Comparison of ENCODE assay signal across 8 cellular contexts in genomic region chr1:1021010-1021845, GRCh38. TPM values are rescaled to one million over a fixed set of nuclear protein-coding genes. Genes with fewer than 3 reads are reported as not detected.
DNase-seq lines count a peak whose midpoint lies in the region; ATAC-seq and TF ChIP-seq lines count a peak whose summit lies in the region.

No MANE protein-coding gene starts in this region.

- H3K36me3 ChIP-seq in Peyer's patch, result no peaks in the 10 kb centered on the region

- H3K27me3 ChIP-seq in Peyer's patch, result no peaks in the 10 kb centered on the region

- peaks cover 14% of the 10 kb centered on the region for H3K27me3 Mint-ChIP-seq in activated CD4-positive, alpha-beta T cell treated with anti-CD3 and anti-CD28 coated beads, Interleukin-2, amount 10 ng/mL, durations not matched to agents 7 days and 5 days
- peaks cover 0 to 20% (median 10%) of the 10 kb centered on the region in 3 donors for H3K27me3 Mint-ChIP-seq in naive B cell

- H3K9me3 Mint-ChIP-seq in activated CD4-positive, alpha-beta T cell treated with anti-CD3 and anti-CD28 coated beads, Interleukin-2, amount 10 ng/mL, durations not matched to agents 7 days and 5 days, result peaks cover 5% of the 10 kb centered on the region
- H3K9me3 Mint-ChIP-seq in naive B cell, result no peaks in the 10 kb centered on the region

- H3K36me3 Mint-ChIP-seq in activated CD4-positive, alpha-beta T cell treated with anti-CD3 and anti-CD28 coated beads, Interleukin-2, amount 10 ng/mL, durations not matched to agents 7 days and 5 days (ENCODE audit: low read depth), result peaks cover 12% of the 10 kb centered on the region
- no peaks in the 10 kb centered on the region for H3K36me3 Mint-ChIP-seq in naive B cell

- H3K4me1 Mint-ChIP-seq in activated CD4-positive, alpha-beta T cell treated with anti-CD3 and anti-CD28 coated beads, Interleukin-2, amount 10 ng/mL, durations not matched to agents 7 days and 5 days, result peaks cover 27% of the 10 kb centered on the region
- peaks cover 6 to 17% (median 12%) of the 10 kb centered on the region in 3 donors for H3K4me1 Mint-ChIP-seq in naive B cell

- DNase-seq in activated CD4-positive, alpha-beta T cell treated with anti-CD3 and anti-CD28 coated beads, Interleukin-2, amount 10 ng/mL, durations not matched to agents 7 days and 5 days, result no peak
- no peak for DNase-seq in activated CD4-positive, alpha-beta T cell treated with anti-CD3 and anti-CD28 coated beads, Interleukin-2, amount 50 U/mL, for 48 hours
- no peak for DNase-seq in Peyer's patch
- DNase-seq in epidermal melanocyte (ENCODE audit: insufficient read length, low spot score), result peak; percentile 71
- DNase-seq in naive B cell, result no peak
- DNase-seq in GM10248 (ENCODE audit: extremely low spot score), result no peak
- DNase-seq in germinal center (ENCODE audit: low spot score), result no peak

- peaks cover 0 to 24% (median 7%) of the 10 kb centered on the region in 4 donors for H3K4me1 ChIP-seq in Peyer's patch

- no peak for ATAC-seq in naive B cell (ENCODE audit: low read depth in 2 of 2)
- no peak for ATAC-seq in activated CD4-positive, CD25-positive, alpha-beta regulatory T cell treated with anti-CD3 and anti-CD28 coated beads, Interleukin-2, amount 50 U/mL, for 24 hours

- CTCF ChIA-PET in activated CD4-positive, alpha-beta T cell treated with anti-CD3 and anti-CD28 coated beads, Interleukin-2, amount 10 ng/mL, durations not matched to agents 7 days and 5 days (lab: Charles Lee), result no interaction called here
- CTCF ChIA-PET in GM10248 (lab: Yijun Ruan, JAX), result interaction anchor here (1.0 to 3.3 kb wide), 3 partner anchors 11 to 37 kb away, joined by 3 to 26 read pairs (median 4); no protein-coding TSS in a partner anchor

- H3K27ac ChIP-seq in Peyer's patch, result no peak overlapping the region

- no peaks in the 10 kb centered on the region for H3K9me3 ChIP-seq in Peyer's patch

- no peak overlapping the region for H3K27ac Mint-ChIP-seq in activated CD4-positive, alpha-beta T cell treated with anti-CD3 and anti-CD28 coated beads, Interleukin-2, amount 10 ng/mL, durations not matched to agents 7 days and 5 days
- no peak overlapping the region for H3K27ac Mint-ChIP-seq in naive B cell

- H3K4me3 ChIP-seq in Peyer's patch, result peak overlapping the region in 3 of 4 donors; percentile 76 to 90 (median 83)

- peak overlapping the region; percentile 55 for H3K4me3 Mint-ChIP-seq in activated CD4-positive, alpha-beta T cell treated with anti-CD3 and anti-CD28 coated beads, Interleukin-2, amount 10 ng/mL, durations not matched to agents 7 days and 5 days
- H3K4me3 Mint-ChIP-seq in naive B cell, result peak overlapping the region; percentile 29 to 80 (median 60)

- no peak for TF ChIP-seq POLR2A in Peyer's patch (IDR thresholded peaks at IDR 0.05)

- POLR2A ChIA-PET in activated CD4-positive, alpha-beta T cell treated with anti-CD3 and anti-CD28 coated beads, Interleukin-2, amount 10 ng/mL, durations not matched to agents 7 days and 5 days (lab: Charles Lee), result no interaction called here
- POLR2A ChIA-PET in GM10248 (lab: Yijun Ruan, JAX), result no interaction called here

- TF ChIP-seq CTCF in Peyer's patch (IDR thresholded peaks at IDR 0.05) (no peak), GM10248 (IDR thresholded peaks at IDR 0.05; ENCODE audit: control extremely low read depth, extremely low read depth, low read depth, missing control alignments) (no peak)

RNA-seq across cellular contexts. Expression of gene AGRN, which starts 1.3 kb away (rescaled TPM):
- 1 to 10 TPM; 7.4 to 8.3 TPM for total RNA-seq in activated CD4-positive, alpha-beta T cell treated with anti-CD3 and anti-CD28 coated beads, Interleukin-2, amount 10 ng/mL, durations not matched to agents 7 days and 5 days
- 100 to 1,000 TPM in 1 of 4 donors, 10 to 100 TPM in 3; 33.0 to 103 (median 41.4) TPM for total RNA-seq in Peyer's patch
- polyA plus RNA-seq in naive B cell (ENCODE audit: low read depth in 6 of 6), result under 1 TPM in 2 of 6 donors, not detected in 4; 0.04 to 0.52 TPM

RNA-seq across cellular contexts. Expression of gene ISG15, which starts 7.9 kb away (rescaled TPM):
- total RNA-seq in activated CD4-positive, alpha-beta T cell treated with anti-CD3 and anti-CD28 coated beads, Interleukin-2, amount 10 ng/mL, durations not matched to agents 7 days and 5 days, result 100 to 1,000 TPM; 237 to 332 TPM
- 10 to 100 TPM; 17.0 to 91.6 (median 40.1) TPM for total RNA-seq in Peyer's patch
- polyA plus RNA-seq in naive B cell (ENCODE audit: low read depth in 6 of 6), result 100 to 1,000 TPM in 4 of 6 donors, 10 to 100 TPM in 2; 55.1 to 183 (median 124) TPM

RNA-seq across cellular contexts. Expression of gene HES4, which starts 21.3 kb away (rescaled TPM):
- under 1 TPM; 0.42 to 0.46 TPM for total RNA-seq in activated CD4-positive, alpha-beta T cell treated with anti-CD3 and anti-CD28 coated beads, Interleukin-2, amount 10 ng/mL, durations not matched to agents 7 days and 5 days
- 10 to 100 TPM in 2 of 4 donors, 1 to 10 TPM in 2; 3.9 to 12.4 (median 7.7) TPM for total RNA-seq in Peyer's patch
- polyA plus RNA-seq in naive B cell (ENCODE audit: low read depth in 6 of 6), result under 1 TPM in 2 of 6 donors, not detected in 4; 0.45 to 0.64 TPM

RNA-seq across cellular contexts. Expression of gene PERM1, which starts 39.3 kb away (rescaled TPM):
- not detected for total RNA-seq in activated CD4-positive, alpha-beta T cell treated with anti-CD3 and anti-CD28 coated beads, Interleukin-2, amount 10 ng/mL, durations not matched to agents 7 days and 5 days
- total RNA-seq in Peyer's patch, result under 1 TPM in 1 of 4 donors, not detected in 3; 0.35 TPM
- polyA plus RNA-seq in naive B cell (ENCODE audit: low read depth in 6 of 6), result not detected

RNA-seq across cellular contexts. Expression of gene RNF223, which starts 52.9 kb away (rescaled TPM):
- total RNA-seq in activated CD4-positive, alpha-beta T cell treated with anti-CD3 and anti-CD28 coated beads, Interleukin-2, amount 10 ng/mL, durations not matched to agents 7 days and 5 days, result not detected
- 1 to 10 TPM in 1 of 4 donors, not detected in 3; 1.3 TPM for total RNA-seq in Peyer's patch
- not detected for polyA plus RNA-seq in naive B cell (ENCODE audit: low read depth in 6 of 6)
